8 cellular contexts compared by ENCODE assay signal in the genomic region with DNA sequence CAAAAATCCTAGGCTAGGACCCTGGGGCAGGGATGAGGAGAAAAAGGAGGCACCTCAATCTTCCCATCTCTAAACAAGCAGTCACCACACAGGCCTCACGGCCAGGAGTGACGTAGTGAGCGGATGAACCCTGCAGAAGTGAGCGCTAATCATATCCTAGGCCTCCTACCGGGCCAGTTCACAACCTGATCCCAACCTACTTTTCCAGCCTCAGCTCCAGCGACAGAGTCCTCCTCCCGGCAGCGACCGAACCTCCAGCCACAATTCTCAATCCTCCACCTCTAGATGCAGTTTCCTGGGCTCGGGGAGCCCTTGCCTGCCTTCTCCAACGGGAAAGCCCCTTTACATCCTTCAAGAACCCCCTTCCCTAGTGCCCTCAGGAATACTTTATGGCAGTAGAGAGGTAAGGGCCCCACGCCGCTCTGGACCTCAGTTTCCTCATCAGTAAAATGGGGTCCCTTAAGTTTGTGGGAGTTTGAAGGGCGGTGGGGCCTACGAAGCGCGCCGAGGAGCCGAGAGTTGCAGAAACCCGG. TPM values are rescaled to one million over a fixed set of nuclear protein-coding genes. Genes with fewer than 3 reads are reported as not detected.
A peak's percentile ranks its signal among the peaks of the same experiment; 100 is the strongest.
DNase-seq lines count a peak whose midpoint lies in the region; ATAC-seq and TF ChIP-seq lines count a peak whose summit lies in the region.

No MANE protein-coding gene starts in this region.

- TF ChIP-seq CTCF in BE2C (IDR thresholded peaks at IDR 0.05; ENCODE audit: low read depth, low read length) (no peak), Panc1 (IDR thresholded peaks at IDR 0.05) (no peak), colonic mucosa (IDR thresholded peaks at IDR 0.05) (no peak), tibial artery (IDR thresholded peaks at IDR 0.05) (no peak)

- 2% methylated on average over 18 of the region's 20 CpGs for WGBS in mesodermal cell (ENCODE audit: insufficient coverage in 2 of 2), 2 experiments

- ATAC-seq in GM21447 (IDR thresholded peaks at IDR 0.05; ENCODE audit: unreplicated experiment) (peak; percentile 1), Panc1 (no peak), GM21723 (IDR thresholded peaks at IDR 0.05; ENCODE audit: unreplicated experiment) (no peak)

- H3K4me1 ChIP-seq in BE2C (no peaks in the 10 kb centered on the region), Panc1 (ENCODE audit: control insufficient read depth, insufficient read depth, low read length) (peaks cover 10% of the 10 kb centered on the region; the same call in 1 of the 2 replicates), colonic mucosa (peaks cover 15% of the 10 kb centered on the region), mesodermal cell (ENCODE audit: control insufficient read depth, insufficient read depth, low read length, poor library complexity, severe bottlenecking) (no peaks in the 10 kb centered on the region), tibial artery (peaks cover 0 to 32% (median 23%) of the 10 kb centered on the region in 4 donors)

- in situ Hi-C loops in Panc1 (cut with HindIII; ENCODE audit: low pct_unique_long_range_greater_than_20kb, low sequenced_read_pairs): no loop called here

- H3K4me3 ChIP-seq in BE2C (ENCODE audit: low read depth, low read length) (peak overlapping the region; percentile 100), Panc1 (ENCODE audit: low read depth in 2 of 2, low read length in 2 of 2) (peak overlapping the region; percentile 99), colonic mucosa (peak overlapping the region; percentile 80), mesodermal cell (ENCODE audit: extremely low read depth, insufficient read depth, low read length, poor library complexity, severe bottlenecking) (peak overlapping the region; percentile 59), tibial artery (peak overlapping the region; percentile 90 to 91)

- intact Hi-C loops in Panc1 (cut with micrococcal nuclease; ENCODE audit: unreplicated experiment) (no loop called here), colonic mucosa (cut with DNase I) (no loop called here), tibial artery (cut with DNase I; ENCODE audit: low total_unique reads) (loop anchor here (5.0 to 10.0 kb wide), 2 partner anchors 85 to 372 kb away; a partner anchor contains a TSS)

- H3K9me3 ChIP-seq in BE2C (no peaks in the 10 kb centered on the region), Panc1 (ENCODE audit: control insufficient read depth, insufficient read depth, low read depth, low read length) (no peaks in the 10 kb centered on the region), colonic mucosa (no peaks in the 10 kb centered on the region), mesodermal cell (ENCODE audit: control insufficient read depth, low read length) (no peaks in the 10 kb centered on the region), tibial artery (no peaks in the 10 kb centered on the region)

- H3K36me3 ChIP-seq in BE2C (peaks cover 15% of the 10 kb centered on the region), Panc1 (ENCODE audit: control insufficient read depth, insufficient read depth, low read length) (peaks cover 10% of the 10 kb centered on the region), colonic mucosa (no peaks in the 10 kb centered on the region), mesodermal cell (ENCODE audit: control insufficient read depth, insufficient read depth, low read length) (peaks cover 21% of the 10 kb centered on the region), tibial artery (peaks cover 8 to 16% (median 15%) of the 10 kb centered on the region in 3 donors)

- POLR2A ChIA-PET in Panc1 (lab: Charles Lee): no interaction called here

- peak overlapping the region; percentile 93 to 96 for H3K9ac ChIP-seq in colonic mucosa (ENCODE audit: low read depth in 2 of 2, low read length in 2 of 2)

- DNase-seq in BE2C (no peak), Panc1 (ENCODE audit: low read depth, low spot score) (no peak), colonic mucosa (peak; percentile 46), tibial artery (no peak), GDM1 (lab: John Stamatoyannopoulos, UW) (no peak)

- H3K27me3 ChIP-seq in BE2C (no peaks in the 10 kb centered on the region), Panc1 (ENCODE audit: control insufficient read depth, insufficient read depth, low read length) (no peaks in the 10 kb centered on the region), colonic mucosa (no peaks in the 10 kb centered on the region), tibial artery (no peaks in the 10 kb centered on the region)

- H3K27ac ChIP-seq in Panc1 (ENCODE audit: low read length) (peak overlapping the region; percentile 97), colonic mucosa (peak overlapping the region; percentile 89), mesodermal cell (ENCODE audit: low read depth, low read length, severe bottlenecking) (peak overlapping the region; percentile 93), tibial artery (peak overlapping the region; percentile 89 to 95)

- no TSS peak for BruUV-seq in Panc1 (replicated peaks; lab: Mats Ljungman, UMichigan)

- CTCF ChIA-PET in Panc1 (lab: Charles Lee): no interaction called here

RNA-seq across cellular contexts. Expression of a gene that starts 1.4 kb away (rescaled TPM):
- polyA plus RNA-seq in BE2C (2012; ENCODE audit: insufficient read depth, insufficient read length, low read depth): 29.9 TPM
- total RNA-seq in Panc1 (2021; ENCODE audit: unreplicated experiment) (21.5 TPM), colonic mucosa (10 to 100 TPM in 1 of 2 donors, 1 to 10 TPM in 1; 7.8 to 12.8 TPM)
- polyA plus RNA-seq in Panc1 (2012; ENCODE audit: insufficient read length): 26.7 TPM
- polyA plus RNA-seq in mesodermal cell (2013, experiment 1 of 2): 8.4 TPM
- polyA plus RNA-seq in mesodermal cell (2013, experiment 2 of 2): 5.4 TPM

RNA-seq across cellular contexts. Expression of a gene that starts 1.6 kb away (rescaled TPM):
- polyA plus RNA-seq in BE2C (2012; ENCODE audit: insufficient read depth, insufficient read length, low read depth): 27.3 TPM
- 26.8 TPM for total RNA-seq in Panc1 (2021; ENCODE audit: unreplicated experiment)
- 16.4 TPM for polyA plus RNA-seq in Panc1 (2012; ENCODE audit: insufficient read length)
- 10 to 100 TPM; 18.4 to 20.0 TPM for total RNA-seq in colonic mucosa
- 12.7 TPM for polyA plus RNA-seq in mesodermal cell (2013, experiment 1 of 2)
- polyA plus RNA-seq in mesodermal cell (2013, experiment 2 of 2): 10.5 TPM

RNA-seq across cellular contexts. Expression of a gene that starts 16.1 kb away (rescaled TPM):
- polyA plus RNA-seq in BE2C (2012; ENCODE audit: insufficient read depth, insufficient read length, low read depth): 5.0 TPM
- 3.4 TPM for total RNA-seq in Panc1 (2021; ENCODE audit: unreplicated experiment)
- 1.8 TPM for polyA plus RNA-seq in Panc1 (2012; ENCODE audit: insufficient read length)
- 1 to 10 TPM in 1 of 2 donors, under 1 TPM in 1; 0.77 to 2.6 TPM for total RNA-seq in colonic mucosa
- polyA plus RNA-seq in mesodermal cell (2013, experiment 1 of 2): 2.9 TPM
- polyA plus RNA-seq in mesodermal cell (2013, experiment 2 of 2): 3.4 TPM

RNA-seq across cellular contexts. Expression of a gene that starts 22.0 kb away (rescaled TPM):
- polyA plus RNA-seq in BE2C (2012; ENCODE audit: insufficient read depth, insufficient read length, low read depth): 349 TPM
- total RNA-seq in Panc1 (2021; ENCODE audit: unreplicated experiment): 109 TPM
- 175 TPM for polyA plus RNA-seq in Panc1 (2012; ENCODE audit: insufficient read length)
- 10 to 100 TPM; 39.5 to 50.3 TPM for total RNA-seq in colonic mucosa
- 127 TPM for polyA plus RNA-seq in mesodermal cell (2013, experiment 1 of 2)
- 114 TPM for polyA plus RNA-seq in mesodermal cell (2013, experiment 2 of 2)

RNA-seq across cellular contexts. Expression of a gene that starts 35.6 kb away (rescaled TPM):
- 77.0 TPM for polyA plus RNA-seq in BE2C (2012; ENCODE audit: insufficient read depth, insufficient read length, low read depth)
- 60.4 TPM for total RNA-seq in Panc1 (2021; ENCODE audit: unreplicated experiment)
- polyA plus RNA-seq in Panc1 (2012; ENCODE audit: insufficient read length): 112 TPM
- 10 to 100 TPM; 41.3 to 43.4 TPM for total RNA-seq in colonic mucosa
- 57.2 TPM for polyA plus RNA-seq in mesodermal cell (2013, experiment 1 of 2)
- 51.7 TPM for polyA plus RNA-seq in mesodermal cell (2013, experiment 2 of 2)
